ENCODE assay signal across 8 cellular contexts in genomic region chr11:2399488-2400068, GRCh38. TPM values are rescaled to one million over a fixed set of nuclear protein-coding genes. Genes with fewer than 3 reads are reported as not detected.
DNase-seq lines count a peak whose midpoint lies in the region; ATAC-seq and TF ChIP-seq lines count a peak whose summit lies in the region.

No MANE protein-coding gene starts in this region.

- H3K4me1 Mint-ChIP-seq in activated T-cell treated with anti-CD3 and anti-CD28 coated beads, Interleukin-2, amount 50 U/mL, for 4 hours (ENCODE audit: low read depth) = peaks cover 11% of the 10 kb centered on the region
- peaks cover 23% of the 10 kb centered on the region for H3K4me1 Mint-ChIP-seq in brain

- H2AFZ ChIP-seq in Karpas-422 (ENCODE audit: low read length) = no peak overlapping the region

- H3K9ac ChIP-seq in Karpas-422 (ENCODE audit: low read length) (peak overlapping the region; percentile 91), liver (ENCODE audit: low read depth in 1 of 2, low read length in 2 of 2) (peak overlapping the region; percentile 68 to 84)

- DNase-seq in activated T-cell treated with anti-CD3 and anti-CD28 coated beads, Interleukin-2, amount 50 U/mL, for 4 hours = no peak
- DNase-seq in activated T-cell treated with anti-CD3 and anti-CD28 coated beads for 4 hours (no peak), Karpas-422 (no peak), islet precursor cell (no peak)

- peak overlapping the region; percentile 90 for H3K4me3 Mint-ChIP-seq in activated T-cell treated with anti-CD3 and anti-CD28 coated beads, Interleukin-2, amount 50 U/mL, for 4 hours
- H3K4me3 Mint-ChIP-seq in brain = peak overlapping the region; percentile 90 to 95 (median 93)

- no peak for TF ChIP-seq CTCF in brain (conservative IDR thresholded peaks at IDR 0.05)
- TF ChIP-seq CTCF in liver (IDR thresholded peaks at IDR 0.05; ENCODE audit: low read depth, low read length, missing input control) = no peak

- no peaks in the 10 kb centered on the region for H3K27me3 Mint-ChIP-seq in activated T-cell treated with anti-CD3 and anti-CD28 coated beads, Interleukin-2, amount 50 U/mL, for 4 hours (ENCODE audit: low read depth)
- peaks cover 7% of the 10 kb centered on the region for H3K27me3 Mint-ChIP-seq in brain

- no peaks in the 10 kb centered on the region for H3K9me3 ChIP-seq in Karpas-422 (ENCODE audit: low read length)
- no peaks in the 10 kb centered on the region for H3K9me3 ChIP-seq in liver (ENCODE audit: control insufficient read depth in 4 of 4, low read length in 3 of 4)

- peaks cover 33% of the 10 kb centered on the region; the same call in 1 of the 2 replicates for H4K20me1 ChIP-seq in Karpas-422 (ENCODE audit: insufficient read depth, low read depth, low read length)

- no peaks in the 10 kb centered on the region for H3K9me3 Mint-ChIP-seq in activated T-cell treated with anti-CD3 and anti-CD28 coated beads, Interleukin-2, amount 50 U/mL, for 4 hours
- no peaks in the 10 kb centered on the region for H3K9me3 Mint-ChIP-seq in brain

- H3K4me3 ChIP-seq in Karpas-422 (ENCODE audit: low read length) = peak overlapping the region; percentile 90
- peak overlapping the region; percentile 37 to 72 (median 46) for H3K4me3 ChIP-seq in liver (ENCODE audit: low read depth in 1 of 3, low read length in 3 of 3)

- H3K27me3 ChIP-seq in Karpas-422 (ENCODE audit: low read length) (no peaks in the 10 kb centered on the region), liver (ENCODE audit: control insufficient read depth in 4 of 4, insufficient read depth in 4 of 4, low read length in 3 of 4) (no peaks in the 10 kb centered on the region)

- no peaks in the 10 kb centered on the region for H3K9me2 ChIP-seq in Karpas-422 (replicated peaks; ENCODE audit: insufficient read depth, low read length)

- H3K4me1 ChIP-seq in Karpas-422 (ENCODE audit: low read length) = peaks cover 65% of the 10 kb centered on the region
- H3K4me1 ChIP-seq in liver (ENCODE audit: control insufficient read depth in 4 of 4, insufficient read depth in 4 of 4, low read length in 3 of 4) = peaks cover 5 to 59% (median 43%) of the 10 kb centered on the region in 4 donors

- peaks cover 17% of the 10 kb centered on the region for H3K79me2 ChIP-seq in Karpas-422 (ENCODE audit: low read length)

- ATAC-seq in activated T-cell treated with anti-CD3 and anti-CD28 coated beads, Interleukin-2, amount 50 U/mL, for 4 hours = peak; percentile 1
- no peak for ATAC-seq in GM18870 (IDR thresholded peaks at IDR 0.05; ENCODE audit: unreplicated experiment)

- peak overlapping the region; percentile 85 for H3K4me2 ChIP-seq in Karpas-422 (ENCODE audit: low read depth, low read length, poor library complexity, severe bottlenecking)

- H3K36me3 Mint-ChIP-seq in activated T-cell treated with anti-CD3 and anti-CD28 coated beads, Interleukin-2, amount 50 U/mL, for 4 hours (ENCODE audit: insufficient read depth) = peaks cover 12% of the 10 kb centered on the region
- peaks cover 7% of the 10 kb centered on the region for H3K36me3 Mint-ChIP-seq in brain

- WGBS in liver = 9% methylated on average over 23 of the region's 23 CpGs

- peaks cover 27% of the 10 kb centered on the region for H3K36me3 ChIP-seq in Karpas-422 (ENCODE audit: insufficient read depth, low read length)
- H3K36me3 ChIP-seq in liver (ENCODE audit: control insufficient read depth in 4 of 4, insufficient read depth in 3 of 4, low read depth in 1 of 4, low read length in 3 of 4) = peaks cover 15 to 46% (median 18%) of the 10 kb centered on the region in 4 donors

- TF ChIP-seq RAD21 in liver (IDR thresholded peaks at IDR 0.05) = no peak

- H3K27ac Mint-ChIP-seq in brain = peak overlapping the region; percentile 65 to 99 (median 91)

- H3K27ac ChIP-seq in Karpas-422 (ENCODE audit: low read length) (peak overlapping the region; percentile 90), liver (ENCODE audit: low read depth in 1 of 2, low read length in 2 of 2) (peak overlapping the region; percentile 69 to 93), temporal lobe (ENCODE audit: low read depth, low read length) (peak overlapping the region; percentile 98)

TF ChIP-seq in liver, 16 proteins besides CTCF, POLR2A, EP300 and RAD21:
- TF ChIP-seq SP1 (IDR thresholded peaks at IDR 0.05) (no peak), YY1 (IDR thresholded peaks at IDR 0.05) (no peak), GABPA (IDR thresholded peaks at IDR 0.05 in 1 of 2, conservative IDR thresholded peaks at IDR 0.05 in 1 of 2) (no peak), RXRA (IDR thresholded peaks at IDR 0.05) (no peak), JUND (IDR thresholded peaks at IDR 0.05) (no peak), MAX (IDR thresholded peaks at IDR 0.05) (no peak), HNF4G (IDR thresholded peaks at IDR 0.05) (no peak), FOXA1 (IDR thresholded peaks at IDR 0.05) (no peak), EGR1 (IDR thresholded peaks at IDR 0.05; ENCODE audit: low read depth in 2 of 2) (no peak), FOXA2 (IDR thresholded peaks at IDR 0.05) (no peak), ATF3 (IDR thresholded peaks at IDR 0.05) (no peak), HNF4A (conservative IDR thresholded peaks at IDR 0.05) (no peak), TAF1 (conservative IDR thresholded peaks at IDR 0.05) (no peak)

RNA-seq across cellular contexts. Expression of gene TSSC4, which starts 1.0 kb away (rescaled TPM):
- 100 to 1,000 TPM; 119 to 127 (median 122) TPM for total RNA-seq in activated T-cell treated with anti-CD3 and anti-CD28 coated beads, Interleukin-2, amount 50 U/mL, for 4 hours
- total RNA-seq in Karpas-422 (2014; rRNA removed; shearing (Covaris generic); ENCODE audit: low replicate concordance) = 25.3 and 47.5 TPM in 2 replicates
- polyA plus RNA-seq in brain (ENCODE audit: insufficient read depth, low read depth, low replicate concordance) (41.9 TPM), liver (10 to 100 TPM; 15.8 to 19.1 TPM)
- total RNA-seq in liver (10 to 100 TPM; 16.6 to 18.5 TPM), temporal lobe (15.5 TPM)

RNA-seq across cellular contexts. Expression of gene CD81, which starts 22.5 kb away (rescaled TPM):
- 100 to 1,000 TPM; 205 to 227 (median 209) TPM for total RNA-seq in activated T-cell treated with anti-CD3 and anti-CD28 coated beads, Interleukin-2, amount 50 U/mL, for 4 hours
- 356 and 467 TPM in 2 replicates for total RNA-seq in Karpas-422 (2014; rRNA removed; shearing (Covaris generic); ENCODE audit: low replicate concordance)
- polyA plus RNA-seq in brain (ENCODE audit: insufficient read depth, low read depth, low replicate concordance) (643 TPM), liver (100 to 1,000 TPM; 139 to 712 TPM)
- total RNA-seq in liver (100 to 1,000 TPM in 1 of 2 donors, 10 to 100 TPM in 1; 76.9 to 190 TPM), temporal lobe (93.7 TPM)

RNA-seq across cellular contexts. Expression of gene TRPM5, which starts 44.7 kb away (rescaled TPM):
- not detected for total RNA-seq in activated T-cell treated with anti-CD3 and anti-CD28 coated beads, Interleukin-2, amount 50 U/mL, for 4 hours
- not detected in 2 replicates for total RNA-seq in Karpas-422 (2014; rRNA removed; shearing (Covaris generic); ENCODE audit: low replicate concordance)
- polyA plus RNA-seq in brain (ENCODE audit: insufficient read depth, low read depth, low replicate concordance) (0.76 TPM), liver (not detected)
- total RNA-seq in liver (under 1 TPM in 1 of 2 donors, not detected in 1; 0.05 TPM), temporal lobe (not detected)

RNA-seq across cellular contexts. Expression of gene KCNQ1, which starts 45.2 kb away (rescaled TPM):
- total RNA-seq in activated T-cell treated with anti-CD3 and anti-CD28 coated beads, Interleukin-2, amount 50 U/mL, for 4 hours = 1 to 10 TPM; 2.3 to 3.0 (median 2.8) TPM
- not detected in 2 replicates for total RNA-seq in Karpas-422 (2014; rRNA removed; shearing (Covaris generic); ENCODE audit: low replicate concordance)
- polyA plus RNA-seq in brain (ENCODE audit: insufficient read depth, low read depth, low replicate concordance) (13.4 TPM), liver (1 to 10 TPM in 1 of 2 donors, under 1 TPM in 1; 0.31 to 1.7 TPM)
- total RNA-seq in liver (1 to 10 TPM; 1.3 to 2.2 TPM), temporal lobe (0.49 TPM)
